In the genomic region with DNA sequence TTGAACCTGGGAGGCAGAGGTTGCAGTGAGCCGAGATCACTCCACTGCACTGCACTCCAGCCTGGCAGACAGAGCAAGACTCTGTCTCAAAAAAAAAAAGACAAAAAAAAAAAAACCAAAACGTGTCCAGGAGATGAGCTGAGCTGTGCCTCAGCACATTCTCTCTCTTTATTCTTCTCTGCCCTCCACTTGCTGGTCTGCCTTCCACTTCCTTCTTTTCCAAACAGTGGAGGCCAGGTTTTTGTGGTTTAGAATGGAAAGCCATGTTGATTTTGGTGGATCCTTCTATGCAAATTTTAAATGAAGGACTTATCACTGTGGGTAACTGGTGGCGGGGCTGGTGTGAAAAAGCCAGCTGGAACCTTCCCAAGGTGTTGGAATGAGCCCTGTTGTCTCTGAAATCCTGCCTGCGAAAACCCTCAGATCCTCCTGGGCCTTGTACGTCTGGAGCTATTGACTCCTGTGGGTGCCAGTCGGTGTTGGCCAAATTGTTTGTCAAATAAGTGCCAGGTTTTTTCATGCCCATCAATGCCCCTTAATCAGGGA, we compare ENCODE assay signal across 16 cellular contexts.
DNase-seq lines count a peak whose midpoint lies in the region; ATAC-seq, FAIRE-seq and TF ChIP-seq lines count a peak whose summit lies in the region.
"Had no signal": no experiment of that assay in that cellular context is flagged by ENCODE, and none has a peak within 500 bp of the region (broad histone marks: within the 10 kb centered on the region; RNA-seq: fewer than 3 reads in every experiment).

No MANE protein-coding gene starts in this region.

- H3K4me2 ChIP-seq in K562 (ENCODE audit: insufficient read depth, low read length): no peak overlapping the region

- H3K9me3 ChIP-seq in K562 (replicated peaks; ENCODE audit: control insufficient read depth, insufficient read depth, low read depth, low read length) (no peaks in the 10 kb centered on the region), sigmoid colon (no peaks in the 10 kb centered on the region)

- no peaks in the 10 kb centered on the region for H3K79me2 ChIP-seq in K562 (ENCODE audit: control insufficient read depth, insufficient read depth, low read length)

- peaks cover 3% of the 10 kb centered on the region; the same call in 1 of the 2 replicates for H4K20me1 ChIP-seq in K562 (replicated peaks; ENCODE audit: control insufficient read depth, insufficient read depth, low read length)

- FAIRE-seq in K562 (lab: Jason Lieb, UNC): no peak
- FAIRE-seq in RCC 7860 (lab: Jason Lieb, UNC): no peak
- FAIRE-seq: GM12892, H54 had no signal

- no TSS peak for BruUV-seq in K562 (replicated peaks; lab: Mats Ljungman, UMichigan)

- TF ChIP-seq EP300 in K562 (IDR thresholded peaks at IDR 0.05; ENCODE audit: low read length) (no peak), sigmoid colon (IDR thresholded peaks at IDR 0.05) (no peak)

- TF ChIP-seq POLR2A in K562 (conservative IDR thresholded peaks at IDR 0.05) (no peak), sigmoid colon (IDR thresholded peaks at IDR 0.05) (no peak)

- TF ChIP-seq CTCF in K562 (IDR thresholded peaks at IDR 0.05 in 2 of 3, conservative IDR thresholded peaks at IDR 0.05 in 1 of 3; ENCODE audit: insufficient read depth in 2 of 3, low read depth in 1 of 3, low read length in 3 of 3): no peak
- TF ChIP-seq CTCF in sigmoid colon (IDR thresholded peaks at IDR 0.05): no peak

- H3K27me3 ChIP-seq in K562 (ENCODE audit: control insufficient read depth in 2 of 2, insufficient read depth in 2 of 2, low read length in 2 of 2): peaks cover 11 to 30% of the 10 kb centered on the region in 2 experiments; a peak in 4 of 5 replicates
- no peaks in the 10 kb centered on the region for H3K27me3 ChIP-seq in sigmoid colon

- DNase-seq in NCI-H2107 treated with DMSO at 0.1 percent for 48 hours (lab: John Stamatoyannopoulos, UW; ENCODE audit: unreplicated experiment) (peak; percentile 27), NCI-H2107 (lab: John Stamatoyannopoulos, UW) (no peak), NCI-H2029 (lab: John Stamatoyannopoulos, UW) (peak; percentile 46), K562 (ENCODE audit: extremely low read depth in 1 of 4, low spot score in 3 of 4) (no peak), sigmoid colon (peak; percentile 40), RCC 7860 (ENCODE audit: low spot score) (no peak)
- no peak for DNase-seq in stimulated activated CD4-positive, alpha-beta T cell treated with anti-CD3 and anti-CD28 coated beads, Interleukin-1b, Interleukin-23, amount 100 ng/mL, for 48 hours
- DNase-seq: CD8-positive, alpha-beta T cell; COR-L47; DND-41; GDM1; GM23248 had no signal

- H3K4me1 ChIP-seq in K562 (replicated peaks in 1 of 2; ENCODE audit: control insufficient read depth in 2 of 2, insufficient read depth in 2 of 2, low read length in 2 of 2) (no peaks in the 10 kb centered on the region), sigmoid colon (no peaks in the 10 kb centered on the region)

- H3K4me3 ChIP-seq in K562 (no peak overlapping the region), sigmoid colon (no peak overlapping the region)
- H3K4me3 ChIP-seq: GM23248 had no signal

- in situ Hi-C loops in K562 (cut with MboI): no loop called here

- 1% methylated on average over 6 of the region's 6 CpGs for WGBS in K562 (ENCODE audit: insufficient coverage, low coverage, missing lambda C conversion rate)
- WGBS in sigmoid colon, 2 donors: 69 to 74% methylated on average over 6 of the region's 6 CpGs

- CTCF ChIA-PET in K562 (lab: Yijun Ruan, JAX; ENCODE audit: low intra/inter-chr PET ratio): no interaction called here

- H3K9ac ChIP-seq in K562 (ENCODE audit: insufficient read depth in 1 of 2, low read depth in 2 of 2, low read length in 2 of 2): no peak overlapping the region
- H3K9ac ChIP-seq: GM23248 had no signal

- H3K9me1 ChIP-seq in K562 (ENCODE audit: control insufficient read depth, insufficient read depth, low read length): no peaks in the 10 kb centered on the region

- POLR2A ChIA-PET in K562 (lab: Yijun Ruan, JAX): no interaction called here

- H3K36me3 ChIP-seq in K562 (ENCODE audit: control insufficient read depth, insufficient read depth, low read length) (no peaks in the 10 kb centered on the region), sigmoid colon (peaks cover 0 to 15% (median 0%) of the 10 kb centered on the region in 4 donors)

- intact Hi-C loops in K562 (cut with micrococcal nuclease): no loop called here
- intact Hi-C loops in sigmoid colon (cut with DNase I): no loop called here

- no peak for TF ChIP-seq RAD21 in K562 (CRISPR knock-in tag; conservative IDR thresholded peaks at IDR 0.05 in 1 of 2, IDR thresholded peaks at IDR 0.05 in 1 of 2)

- no peak for ATAC-seq in K562
- ATAC-seq in HG02938 (IDR thresholded peaks at IDR 0.05; ENCODE audit: unreplicated experiment): no peak
- ATAC-seq: CD8-positive, alpha-beta T cell had no signal

- no peak overlapping the region for H3K27ac ChIP-seq in K562 (ENCODE audit: extremely low read depth, low read depth, low read length)
- H3K27ac ChIP-seq in sigmoid colon: no peak overlapping the region
- H3K27ac ChIP-seq: 22Rv1, GM23248 had no signal

- H2AFZ ChIP-seq in K562 (ENCODE audit: low read depth, low read length): no peak overlapping the region
- H2AFZ ChIP-seq: GM23248 had no signal

TF ChIP-seq in K562, 482 proteins besides CTCF, POLR2A, EP300 and RAD21:
- TF ChIP-seq NCOA2 (IDR thresholded peaks at IDR 0.05; ENCODE audit: partially characterized antibody in 2 of 2) (no peak), ETV5 (CRISPR knock-in tag; IDR thresholded peaks at IDR 0.05; ENCODE audit: low read depth) (no peak), SPI1 (IDR thresholded peaks at IDR 0.05; ENCODE audit: borderline replicate concordance, low read depth, low read length) (peak; percentile 73; the same call in 1 of the 2 replicates), RBM25 (IDR thresholded peaks at IDR 0.05; ENCODE audit: low read depth, low read length, severe bottlenecking) (no peak), ERF (CRISPR knock-in tag; IDR thresholded peaks at IDR 0.05) (no peak)
- TF ChIP-seq, protein P1, sequence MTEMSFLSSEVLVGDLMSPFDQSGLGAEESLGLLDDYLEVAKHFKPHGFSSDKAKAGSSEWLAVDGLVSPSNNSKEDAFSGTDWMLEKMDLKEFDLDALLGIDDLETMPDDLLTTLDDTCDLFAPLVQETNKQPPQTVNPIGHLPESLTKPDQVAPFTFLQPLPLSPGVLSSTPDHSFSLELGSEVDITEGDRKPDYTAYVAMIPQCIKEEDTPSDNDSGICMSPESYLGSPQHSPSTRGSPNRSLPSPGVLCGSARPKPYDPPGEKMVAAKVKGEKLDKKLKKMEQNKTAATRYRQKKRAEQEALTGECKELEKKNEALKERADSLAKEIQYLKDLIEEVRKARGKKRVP (CRISPR knock-in tag; IDR thresholded peaks at IDR 0.05): no peak
- TF ChIP-seq, protein P2, sequence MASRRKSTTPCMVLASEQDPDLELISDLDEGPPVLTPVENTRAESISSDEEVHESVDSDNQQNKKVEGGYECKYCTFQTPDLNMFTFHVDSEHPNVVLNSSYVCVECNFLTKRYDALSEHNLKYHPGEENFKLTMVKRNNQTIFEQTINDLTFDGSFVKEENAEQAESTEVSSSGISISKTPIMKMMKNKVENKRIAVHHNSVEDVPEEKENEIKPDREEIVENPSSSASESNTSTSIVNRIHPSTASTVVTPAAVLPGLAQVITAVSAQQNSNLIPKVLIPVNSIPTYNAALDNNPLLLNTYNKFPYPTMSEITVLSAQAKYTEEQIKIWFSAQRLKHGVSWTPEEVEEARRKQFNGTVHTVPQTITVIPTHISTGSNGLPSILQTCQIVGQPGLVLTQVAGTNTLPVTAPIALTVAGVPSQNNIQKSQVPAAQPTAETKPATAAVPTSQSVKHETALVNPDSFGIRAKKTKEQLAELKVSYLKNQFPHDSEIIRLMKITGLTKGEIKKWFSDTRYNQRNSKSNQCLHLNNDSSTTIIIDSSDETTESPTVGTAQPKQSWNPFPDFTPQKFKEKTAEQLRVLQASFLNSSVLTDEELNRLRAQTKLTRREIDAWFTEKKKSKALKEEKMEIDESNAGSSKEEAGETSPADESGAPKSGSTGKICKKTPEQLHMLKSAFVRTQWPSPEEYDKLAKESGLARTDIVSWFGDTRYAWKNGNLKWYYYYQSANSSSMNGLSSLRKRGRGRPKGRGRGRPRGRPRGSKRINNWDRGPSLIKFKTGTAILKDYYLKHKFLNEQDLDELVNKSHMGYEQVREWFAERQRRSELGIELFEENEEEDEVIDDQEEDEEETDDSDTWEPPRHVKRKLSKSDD (conservative IDR thresholded peaks at IDR 0.05; ENCODE audit: low read length): no peak
- TF ChIP-seq, protein P3, sequence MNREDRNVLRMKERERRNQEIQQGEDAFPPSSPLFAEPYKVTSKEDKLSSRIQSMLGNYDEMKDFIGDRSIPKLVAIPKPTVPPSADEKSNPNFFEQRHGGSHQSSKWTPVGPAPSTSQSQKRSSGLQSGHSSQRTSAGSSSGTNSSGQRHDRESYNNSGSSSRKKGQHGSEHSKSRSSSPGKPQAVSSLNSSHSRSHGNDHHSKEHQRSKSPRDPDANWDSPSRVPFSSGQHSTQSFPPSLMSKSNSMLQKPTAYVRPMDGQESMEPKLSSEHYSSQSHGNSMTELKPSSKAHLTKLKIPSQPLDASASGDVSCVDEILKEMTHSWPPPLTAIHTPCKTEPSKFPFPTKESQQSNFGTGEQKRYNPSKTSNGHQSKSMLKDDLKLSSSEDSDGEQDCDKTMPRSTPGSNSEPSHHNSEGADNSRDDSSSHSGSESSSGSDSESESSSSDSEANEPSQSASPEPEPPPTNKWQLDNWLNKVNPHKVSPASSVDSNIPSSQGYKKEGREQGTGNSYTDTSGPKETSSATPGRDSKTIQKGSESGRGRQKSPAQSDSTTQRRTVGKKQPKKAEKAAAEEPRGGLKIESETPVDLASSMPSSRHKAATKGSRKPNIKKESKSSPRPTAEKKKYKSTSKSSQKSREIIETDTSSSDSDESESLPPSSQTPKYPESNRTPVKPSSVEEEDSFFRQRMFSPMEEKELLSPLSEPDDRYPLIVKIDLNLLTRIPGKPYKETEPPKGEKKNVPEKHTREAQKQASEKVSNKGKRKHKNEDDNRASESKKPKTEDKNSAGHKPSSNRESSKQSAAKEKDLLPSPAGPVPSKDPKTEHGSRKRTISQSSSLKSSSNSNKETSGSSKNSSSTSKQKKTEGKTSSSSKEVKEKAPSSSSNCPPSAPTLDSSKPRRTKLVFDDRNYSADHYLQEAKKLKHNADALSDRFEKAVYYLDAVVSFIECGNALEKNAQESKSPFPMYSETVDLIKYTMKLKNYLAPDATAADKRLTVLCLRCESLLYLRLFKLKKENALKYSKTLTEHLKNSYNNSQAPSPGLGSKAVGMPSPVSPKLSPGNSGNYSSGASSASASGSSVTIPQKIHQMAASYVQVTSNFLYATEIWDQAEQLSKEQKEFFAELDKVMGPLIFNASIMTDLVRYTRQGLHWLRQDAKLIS (CRISPR knock-in tag; IDR thresholded peaks at IDR 0.05): no peak
TF ChIP-seq in K562: peak in this region for 1.

Comparison
In these comparisons a context has a peak if more than half of its experiments do, and no peak if none do; other contexts are left out.
1. DNase-seq: peak in NCI-H2107 treated with DMSO at 0.1 percent for 48 hours (single experiment), NCI-H2029 (single experiment) and sigmoid colon (single experiment); none in NCI-H2107 (single experiment), K562 (0 of 4), RCC 7860 (single experiment) and stimulated activated CD4-positive, alpha-beta T cell treated with anti-CD3 and anti-CD28 coated beads, Interleukin-1b, Interleukin-23, amount 100 ng/mL, for 48 hours (single experiment).